Comparison of ENCODE assay signal across 8 cellular contexts in the genomic region with DNA sequence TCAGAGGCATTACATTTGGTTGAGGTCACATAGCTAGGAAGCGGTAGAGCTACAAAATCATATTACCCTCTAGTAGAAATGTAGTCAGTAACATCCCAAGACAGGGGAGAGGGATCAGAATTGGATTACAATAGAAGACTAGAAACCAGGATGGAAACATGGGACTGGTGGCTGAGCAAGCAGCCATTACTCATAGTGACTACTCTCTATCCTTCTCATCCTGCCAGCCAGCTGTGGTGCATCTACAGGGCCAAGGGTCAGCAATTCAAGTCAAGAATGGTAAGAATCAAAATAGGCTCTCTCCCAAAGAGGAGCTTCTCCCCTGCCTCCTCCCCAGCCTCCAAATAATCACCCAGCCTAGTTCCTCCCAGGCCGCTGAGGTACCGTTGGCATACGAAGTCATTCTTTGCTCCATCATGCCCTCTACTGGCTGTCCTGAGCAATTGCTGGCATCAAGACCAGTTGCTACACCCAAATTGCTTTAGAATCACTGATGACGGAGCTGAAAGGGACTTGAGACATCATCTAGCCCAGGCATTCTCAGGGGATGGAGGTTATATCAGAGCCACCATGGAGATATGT. TPM values are rescaled to one million over a fixed set of nuclear protein-coding genes. Genes with fewer than 3 reads are reported as not detected.
DNase-seq lines count a peak whose midpoint lies in the region; TF ChIP-seq lines count a peak whose summit lies in the region.

No MANE protein-coding gene starts in this region.

- intact Hi-C loops in colonic mucosa (cut with DNase I), result loop anchor here (10.0 kb wide), 1 partner anchor 496 kb away; no protein-coding TSS in a partner anchor

- H3K4me1 ChIP-seq in colonic mucosa (no peaks in the 10 kb centered on the region), liver (ENCODE audit: control insufficient read depth in 4 of 4, insufficient read depth in 4 of 4, low read length in 3 of 4) (no peaks in the 10 kb centered on the region)

- 22% methylated on average over 5 of the region's 5 CpGs for WGBS in liver

- TF ChIP-seq CTCF in colonic mucosa (IDR thresholded peaks at IDR 0.05) (peak; percentile 73), liver (IDR thresholded peaks at IDR 0.05; ENCODE audit: low read depth, low read length, missing input control) (peak; percentile 79)

- H3K27me3 ChIP-seq in colonic mucosa, result no peaks in the 10 kb centered on the region
- H3K27me3 ChIP-seq in liver (ENCODE audit: control insufficient read depth in 4 of 4, insufficient read depth in 4 of 4, low read length in 3 of 4), result no peaks in the 10 kb centered on the region

- H3K27ac ChIP-seq in colonic mucosa, result no peak overlapping the region
- H3K27ac ChIP-seq in liver (ENCODE audit: low read depth in 1 of 2, low read length in 2 of 2), result no peak overlapping the region

- H3K4me3 ChIP-seq in colonic mucosa (no peak overlapping the region), liver (ENCODE audit: low read depth in 1 of 3, low read length in 3 of 3) (no peak overlapping the region)

- H3K9me3 ChIP-seq in colonic mucosa (no peaks in the 10 kb centered on the region), liver (ENCODE audit: control insufficient read depth in 4 of 4, low read length in 3 of 4) (no peaks in the 10 kb centered on the region)

- TF ChIP-seq RAD21 in liver (IDR thresholded peaks at IDR 0.05), result peak; percentile 73 to 82

- H3K36me3 ChIP-seq in colonic mucosa (no peaks in the 10 kb centered on the region), liver (ENCODE audit: control insufficient read depth in 4 of 4, insufficient read depth in 3 of 4, low read depth in 1 of 4, low read length in 3 of 4) (no peaks in the 10 kb centered on the region)

- H3K9ac ChIP-seq in colonic mucosa (ENCODE audit: low read depth in 2 of 2, low read length in 2 of 2), result no peak overlapping the region
- no peak overlapping the region for H3K9ac ChIP-seq in liver (ENCODE audit: low read depth in 1 of 2, low read length in 2 of 2)

- DNase-seq in NCI-H1436 (lab: John Stamatoyannopoulos, UW) (peak; percentile 65), NCI-H1436 treated with DMSO at 0.1 percent for 48 hours (lab: John Stamatoyannopoulos, UW) (no peak), H4 (ENCODE audit: low spot score) (peak; percentile 44), NAMALWA (ENCODE audit: low spot score) (peak; percentile 60), T-helper 9 cell (peak; percentile 15), colonic mucosa (peak; percentile 29), stromal cell of bone marrow (ENCODE audit: low read depth) (peak; percentile 36)

TF ChIP-seq in liver, 16 proteins besides CTCF, POLR2A, EP300 and RAD21:
- TF ChIP-seq GABPA (IDR thresholded peaks at IDR 0.05 in 1 of 2, conservative IDR thresholded peaks at IDR 0.05 in 1 of 2) (no peak), HNF4G (IDR thresholded peaks at IDR 0.05) (no peak), HNF4A (conservative IDR thresholded peaks at IDR 0.05) (no peak), SP1 (IDR thresholded peaks at IDR 0.05) (no peak), FOXA2 (IDR thresholded peaks at IDR 0.05) (no peak), RXRA (IDR thresholded peaks at IDR 0.05) (no peak), TAF1 (conservative IDR thresholded peaks at IDR 0.05) (no peak), NR2F2 (IDR thresholded peaks at IDR 0.05) (no peak), EGR1 (IDR thresholded peaks at IDR 0.05; ENCODE audit: low read depth in 2 of 2) (no peak), JUND (IDR thresholded peaks at IDR 0.05) (no peak), FOXA1 (IDR thresholded peaks at IDR 0.05) (no peak), YY1 (IDR thresholded peaks at IDR 0.05) (no peak)
- TF ChIP-seq, protein P1, sequence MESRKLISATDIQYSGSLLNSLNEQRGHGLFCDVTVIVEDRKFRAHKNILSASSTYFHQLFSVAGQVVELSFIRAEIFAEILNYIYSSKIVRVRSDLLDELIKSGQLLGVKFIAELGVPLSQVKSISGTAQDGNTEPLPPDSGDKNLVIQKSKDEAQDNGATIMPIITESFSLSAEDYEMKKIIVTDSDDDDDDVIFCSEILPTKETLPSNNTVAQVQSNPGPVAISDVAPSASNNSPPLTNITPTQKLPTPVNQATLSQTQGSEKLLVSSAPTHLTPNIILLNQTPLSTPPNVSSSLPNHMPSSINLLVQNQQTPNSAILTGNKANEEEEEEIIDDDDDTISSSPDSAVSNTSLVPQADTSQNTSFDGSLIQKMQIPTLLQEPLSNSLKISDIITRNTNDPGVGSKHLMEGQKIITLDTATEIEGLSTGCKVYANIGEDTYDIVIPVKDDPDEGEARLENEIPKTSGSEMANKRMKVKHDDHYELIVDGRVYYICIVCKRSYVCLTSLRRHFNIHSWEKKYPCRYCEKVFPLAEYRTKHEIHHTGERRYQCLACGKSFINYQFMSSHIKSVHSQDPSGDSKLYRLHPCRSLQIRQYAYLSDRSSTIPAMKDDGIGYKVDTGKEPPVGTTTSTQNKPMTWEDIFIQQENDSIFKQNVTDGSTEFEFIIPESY (IDR thresholded peaks at IDR 0.05), result no peak
- TF ChIP-seq, protein P2, sequence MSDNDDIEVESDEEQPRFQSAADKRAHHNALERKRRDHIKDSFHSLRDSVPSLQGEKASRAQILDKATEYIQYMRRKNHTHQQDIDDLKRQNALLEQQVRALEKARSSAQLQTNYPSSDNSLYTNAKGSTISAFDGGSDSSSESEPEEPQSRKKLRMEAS (IDR thresholded peaks at IDR 0.05), result no peak
- TF ChIP-seq, protein P3, sequence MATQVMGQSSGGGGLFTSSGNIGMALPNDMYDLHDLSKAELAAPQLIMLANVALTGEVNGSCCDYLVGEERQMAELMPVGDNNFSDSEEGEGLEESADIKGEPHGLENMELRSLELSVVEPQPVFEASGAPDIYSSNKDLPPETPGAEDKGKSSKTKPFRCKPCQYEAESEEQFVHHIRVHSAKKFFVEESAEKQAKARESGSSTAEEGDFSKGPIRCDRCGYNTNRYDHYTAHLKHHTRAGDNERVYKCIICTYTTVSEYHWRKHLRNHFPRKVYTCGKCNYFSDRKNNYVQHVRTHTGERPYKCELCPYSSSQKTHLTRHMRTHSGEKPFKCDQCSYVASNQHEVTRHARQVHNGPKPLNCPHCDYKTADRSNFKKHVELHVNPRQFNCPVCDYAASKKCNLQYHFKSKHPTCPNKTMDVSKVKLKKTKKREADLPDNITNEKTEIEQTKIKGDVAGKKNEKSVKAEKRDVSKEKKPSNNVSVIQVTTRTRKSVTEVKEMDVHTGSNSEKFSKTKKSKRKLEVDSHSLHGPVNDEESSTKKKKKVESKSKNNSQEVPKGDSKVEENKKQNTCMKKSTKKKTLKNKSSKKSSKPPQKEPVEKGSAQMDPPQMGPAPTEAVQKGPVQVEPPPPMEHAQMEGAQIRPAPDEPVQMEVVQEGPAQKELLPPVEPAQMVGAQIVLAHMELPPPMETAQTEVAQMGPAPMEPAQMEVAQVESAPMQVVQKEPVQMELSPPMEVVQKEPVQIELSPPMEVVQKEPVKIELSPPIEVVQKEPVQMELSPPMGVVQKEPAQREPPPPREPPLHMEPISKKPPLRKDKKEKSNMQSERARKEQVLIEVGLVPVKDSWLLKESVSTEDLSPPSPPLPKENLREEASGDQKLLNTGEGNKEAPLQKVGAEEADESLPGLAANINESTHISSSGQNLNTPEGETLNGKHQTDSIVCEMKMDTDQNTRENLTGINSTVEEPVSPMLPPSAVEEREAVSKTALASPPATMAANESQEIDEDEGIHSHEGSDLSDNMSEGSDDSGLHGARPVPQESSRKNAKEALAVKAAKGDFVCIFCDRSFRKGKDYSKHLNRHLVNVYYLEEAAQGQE (IDR thresholded peaks at IDR 0.05), result no peak
- TF ChIP-seq, protein P4, sequence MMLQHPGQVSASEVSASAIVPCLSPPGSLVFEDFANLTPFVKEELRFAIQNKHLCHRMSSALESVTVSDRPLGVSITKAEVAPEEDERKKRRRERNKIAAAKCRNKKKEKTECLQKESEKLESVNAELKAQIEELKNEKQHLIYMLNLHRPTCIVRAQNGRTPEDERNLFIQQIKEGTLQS (IDR thresholded peaks at IDR 0.05), result no peak

RNA-seq across cellular contexts. Expression of a gene that starts 19.4 kb away (rescaled TPM):
- total RNA-seq in H4 (2014; rRNA removed; shearing (Covaris generic)), result not detected in 2 replicates
- total RNA-seq in colonic mucosa (not detected), liver (not detected)
- not detected for polyA plus RNA-seq in liver

RNA-seq across cellular contexts. Expression of a gene that starts 31.9 kb away (rescaled TPM):
- total RNA-seq in H4 (2014; rRNA removed; shearing (Covaris generic)), result not detected in 2 replicates
- total RNA-seq in colonic mucosa (not detected), liver (not detected)
- polyA plus RNA-seq in liver, result not detected
